20 cellular contexts compared by ENCODE assay signal in genomic region chr17:82542439-82542838, GRCh38. TPM values are rescaled to one million over a fixed set of nuclear protein-coding genes. Genes with fewer than 3 reads are reported as not detected.
DNase-seq lines count a peak whose midpoint lies in the region; ATAC-seq and TF ChIP-seq lines count a peak whose summit lies in the region.
"Had no signal": no experiment of that assay in that cellular context is flagged by ENCODE, and none has a peak within 500 bp of the region (broad histone marks: within the 10 kb centered on the region; RNA-seq: fewer than 3 reads in every experiment).

No MANE protein-coding gene starts in this region.

- intact Hi-C loops in mucosa of descending colon (cut with DNase I, micrococcal nuclease) = no loop called here
- intact Hi-C loops in transverse colon (cut with DNase I; ENCODE audit: low total_unique reads) = no loop called here

- H3K4me1 ChIP-seq in GM23338 (ENCODE audit: insufficient read depth) = no peaks in the 10 kb centered on the region
- H3K4me1 ChIP-seq in mucosa of descending colon (ENCODE audit: low read depth) = peaks cover 27% of the 10 kb centered on the region
- peaks cover 20 to 60% (median 40%) of the 10 kb centered on the region in 4 donors for H3K4me1 ChIP-seq in transverse colon
- no peaks in the 10 kb centered on the region for H3K4me1 ChIP-seq in foreskin keratinocyte

- ATAC-seq in GM23338 = peak; percentile 51
- peak; percentile 51 for ATAC-seq in mucosa of descending colon
- no peak for ATAC-seq in GM21423 (IDR thresholded peaks at IDR 0.05; ENCODE audit: unreplicated experiment)
- ATAC-seq in foreskin keratinocyte = no peak

- H3K36me3 ChIP-seq in GM23338 (ENCODE audit: insufficient read depth) = no peaks in the 10 kb centered on the region; the same call in 1 of the 2 replicates
- H3K36me3 ChIP-seq in mucosa of descending colon (ENCODE audit: low read depth) = no peaks in the 10 kb centered on the region
- no peaks in the 10 kb centered on the region for H3K36me3 ChIP-seq in transverse colon

- no peak overlapping the region for H3K27ac ChIP-seq in GM23338 (ENCODE audit: low read depth)
- H3K27ac ChIP-seq in VCaP = 0 out of 2 replicates have a peak overlapping the region, but pooled peaks have one; percentile 7
- peak overlapping the region in 3 of 4 donors; percentile 12 to 57 (median 32) for H3K27ac ChIP-seq in transverse colon
- H3K27ac ChIP-seq in foreskin keratinocyte = no peak overlapping the region

- in situ Hi-C loops in transverse colon (cut with MboI; ENCODE audit: low pct_ligation_motif_present in 1 of 4, low pct_unique_long_range_greater_than_20kb in 1 of 4, low sequenced_read_pairs in 3 of 4) = no loop called here

- TF ChIP-seq EP300 in transverse colon (IDR thresholded peaks at IDR 0.05; ENCODE audit: low read depth) = no peak

- H3K36me3 Mint-ChIP-seq in GM23338 (ENCODE audit: low read depth) = no peaks in the 10 kb centered on the region; the same call in 2 of the 3 replicates

- H3K27me3 ChIP-seq in GM23338 (ENCODE audit: insufficient read depth) = no peaks in the 10 kb centered on the region
- H3K27me3 ChIP-seq in transverse colon = no peaks in the 10 kb centered on the region
- H3K27me3 ChIP-seq in foreskin keratinocyte = no peaks in the 10 kb centered on the region

- 50 to 67% methylated on average over 1 to 5 of the region's 5 CpGs for WGBS in transverse colon (ENCODE audit: low coverage in 1 of 2), 2 donors

- no peaks in the 10 kb centered on the region for H3K9me2 ChIP-seq in GM23338 (ENCODE audit: insufficient read depth)

- TF ChIP-seq POLR2A in transverse colon (IDR thresholded peaks at IDR 0.05) = no peak

- TF ChIP-seq CTCF in GM23338 (conservative IDR thresholded peaks at IDR 0.05; ENCODE audit: low read depth in 2 of 2) (0 out of 4 replicates have a peak, but pooled peaks of 1 of the 2 experiments have one; percentile 16), VCaP (conservative IDR thresholded peaks at IDR 0.05) (no peak), mucosa of descending colon (IDR thresholded peaks at IDR 0.05) (no peak), transverse colon (IDR thresholded peaks at IDR 0.05) (peak in 1 of 5 experiments; percentile 13), foreskin keratinocyte (conservative IDR thresholded peaks at IDR 0.05) (no peak), foreskin fibroblast (IDR thresholded peaks at IDR 0.05; ENCODE audit: low read depth, low read length) (no peak)

- H3K4me3 Mint-ChIP-seq in GM23338 = no peak overlapping the region
- H3K4me3 Mint-ChIP-seq: CD14-positive monocyte had no signal

- H2AFZ ChIP-seq in GM23338 = no peak overlapping the region

- no peaks in the 10 kb centered on the region for H3K9me3 ChIP-seq in mucosa of descending colon
- H3K9me3 ChIP-seq in transverse colon = no peaks in the 10 kb centered on the region

- peaks cover 84% of the 10 kb centered on the region for H4K20me1 ChIP-seq in GM23338 (replicated peaks; ENCODE audit: insufficient read depth)

- peaks cover 7% of the 10 kb centered on the region; the same call in 2 of the 3 replicates for H3K4me1 Mint-ChIP-seq in GM23338

- peaks cover 98% of the 10 kb centered on the region for H3K79me2 ChIP-seq in GM23338 (replicated peaks; ENCODE audit: insufficient read depth)

- H3K4me3 ChIP-seq in GM23338 = no peak overlapping the region
- H3K4me3 ChIP-seq in mucosa of descending colon = no peak overlapping the region
- no peak overlapping the region for H3K4me3 ChIP-seq in transverse colon
- no peak overlapping the region for H3K4me3 ChIP-seq in foreskin fibroblast (ENCODE audit: low read depth in 1 of 2, low read length in 2 of 2)

- DNase-seq in GM23338 (ENCODE audit: low spot score) = no peak
- DNase-seq in mucosa of descending colon = no peak
- no peak for DNase-seq in transverse colon
- DNase-seq in foreskin keratinocyte = no peak
- DNase-seq in foreskin fibroblast = no peak
- DNase-seq: ACHN, AML-193, COR-L47, DMS153, GDM1, KG1, MV-4-11, NCI-H1694 treated with DMSO at 0.1 percent for 48 hours, NCI-H2107, NCI-H510A, NCI-H748 treated with DMSO at 0.1 percent for 48 hours, Right ventricle myocardium superior had no signal

- no peaks in the 10 kb centered on the region for H3F3A ChIP-seq in GM23338 (replicated peaks; ENCODE audit: low read depth)

- no peak overlapping the region for H3K27ac Mint-ChIP-seq in GM23338

- H3K27me3 Mint-ChIP-seq in GM23338 (ENCODE audit: insufficient read depth, low read depth, poor library complexity) = peaks cover 6% of the 10 kb centered on the region

- no peaks in the 10 kb centered on the region; the same call in 2 of the 3 replicates for H3K9me3 Mint-ChIP-seq in GM23338

- H3K4me2 ChIP-seq in GM23338 = no peak overlapping the region

TF ChIP-seq in GM23338, 12 proteins besides CTCF, POLR2A, EP300 and RAD21:
- TF ChIP-seq ZNF331 (CRISPR knock-in tag; IDR thresholded peaks at IDR 0.05; ENCODE audit: low read depth) (no peak), EZH2 (IDR thresholded peaks at IDR 0.05; ENCODE audit: low read depth, unreplicated experiment) (no peak), JUNB (IDR thresholded peaks at IDR 0.05; ENCODE audit: unreplicated experiment) (no peak), NANOG (IDR thresholded peaks at IDR 0.05; ENCODE audit: borderline replicate concordance) (no peak)

RNA-seq across cellular contexts. Expression of gene FOXK2, which starts 22.9 kb away (rescaled TPM):
- total RNA-seq in GM23338 (2014; rRNA removed; shearing (Covaris generic)) = 62.4 and 66.0 TPM in 2 replicates
- polyA plus RNA-seq in GM23338 (2016; fragmentation: Nextera tagmentation; extraction: Ambion mirVana) = 12.2 and 12.3 TPM in 2 replicates
- 10 to 100 TPM; 39.7 to 62.3 (median 43.5) TPM for total RNA-seq in mucosa of descending colon
- total RNA-seq in transverse colon = 100 to 1,000 TPM in 2 of 4 donors, 10 to 100 TPM in 2; 41.2 to 216 (median 106) TPM
- 66.1 and 70.3 TPM in 2 replicates for total RNA-seq in foreskin keratinocyte
- 31.8 and 35.7 TPM in 2 replicates for polyA plus RNA-seq in foreskin keratinocyte

Comparison
In these comparisons a context has a peak if more than half of its experiments do, and no peak if none do; other contexts are left out.
1. ATAC-seq: peak in GM23338 (single experiment) and mucosa of descending colon (single experiment); none in GM21423 (single experiment) and foreskin keratinocyte (single experiment).
2. H3K27ac ChIP-seq: peak in VCaP (single experiment) and transverse colon (3 of 4); none in GM23338 (single experiment) and foreskin keratinocyte (single experiment).